In the genomic region with DNA sequence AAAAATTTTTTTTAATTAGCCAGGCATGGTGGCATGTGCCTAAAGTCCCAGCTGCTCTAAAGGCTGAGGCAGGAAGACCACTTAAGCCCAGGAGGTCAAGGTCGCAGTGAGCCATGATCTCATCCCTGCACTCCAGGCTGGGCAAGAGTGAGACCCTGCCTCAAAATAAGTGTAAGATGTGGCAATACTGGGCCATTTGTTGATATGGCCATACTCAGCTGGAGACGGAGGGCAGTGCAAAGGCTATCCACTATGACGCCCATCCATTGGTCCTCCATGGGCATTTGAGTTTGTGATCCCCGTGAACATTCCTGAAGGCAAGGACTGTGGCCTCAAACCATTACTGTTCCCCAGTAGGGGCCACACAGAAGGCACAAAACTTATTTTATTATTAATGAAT, we compare ENCODE assay signal across 1 cellular context.
TF ChIP-seq lines count a peak whose summit lies in the region.

No MANE protein-coding gene starts in this region.

TF ChIP-seq in GM12878, 131 proteins besides CTCF, POLR2A, EP300 and RAD21:
- TF ChIP-seq YBX1 (IDR thresholded peaks at IDR 0.05) (no peak), RAD51 (IDR thresholded peaks at IDR 0.05) (no peak), GATAD2B (conservative IDR thresholded peaks at IDR 0.05; ENCODE audit: low read depth) (no peak), MTA2 (IDR thresholded peaks at IDR 0.05; ENCODE audit: low read depth) (no peak), NR2C1 (IDR thresholded peaks at IDR 0.05) (no peak), DPF2 (IDR thresholded peaks at IDR 0.05) (no peak), ZZZ3 (IDR thresholded peaks at IDR 0.05; ENCODE audit: control insufficient read depth, insufficient read length, low read depth) (no peak), IKZF1 (conservative IDR thresholded peaks at IDR 0.05) (no peak), RELA (IDR thresholded peaks at IDR 0.05; ENCODE audit: borderline replicate concordance, partially characterized antibody) (no peak), FOXK2 (IDR thresholded peaks at IDR 0.05) (no peak), ZBTB11 (CRISPR knock-in tag; IDR thresholded peaks at IDR 0.05) (no peak), SUPT20H (IDR thresholded peaks at IDR 0.05; ENCODE audit: borderline replicate concordance, control insufficient read depth, low read depth, low read length) (no peak), IKZF2 (IDR thresholded peaks at IDR 0.05) (no peak), EZH2 (IDR thresholded peaks at IDR 0.05; ENCODE audit: borderline replicate concordance, control insufficient read depth, low read depth, low read length) (no peak), CHD2 (IDR thresholded peaks at IDR 0.05; ENCODE audit: borderline replicate concordance, low read depth, low read length) (no peak)
- TF ChIP-seq, protein P1, sequence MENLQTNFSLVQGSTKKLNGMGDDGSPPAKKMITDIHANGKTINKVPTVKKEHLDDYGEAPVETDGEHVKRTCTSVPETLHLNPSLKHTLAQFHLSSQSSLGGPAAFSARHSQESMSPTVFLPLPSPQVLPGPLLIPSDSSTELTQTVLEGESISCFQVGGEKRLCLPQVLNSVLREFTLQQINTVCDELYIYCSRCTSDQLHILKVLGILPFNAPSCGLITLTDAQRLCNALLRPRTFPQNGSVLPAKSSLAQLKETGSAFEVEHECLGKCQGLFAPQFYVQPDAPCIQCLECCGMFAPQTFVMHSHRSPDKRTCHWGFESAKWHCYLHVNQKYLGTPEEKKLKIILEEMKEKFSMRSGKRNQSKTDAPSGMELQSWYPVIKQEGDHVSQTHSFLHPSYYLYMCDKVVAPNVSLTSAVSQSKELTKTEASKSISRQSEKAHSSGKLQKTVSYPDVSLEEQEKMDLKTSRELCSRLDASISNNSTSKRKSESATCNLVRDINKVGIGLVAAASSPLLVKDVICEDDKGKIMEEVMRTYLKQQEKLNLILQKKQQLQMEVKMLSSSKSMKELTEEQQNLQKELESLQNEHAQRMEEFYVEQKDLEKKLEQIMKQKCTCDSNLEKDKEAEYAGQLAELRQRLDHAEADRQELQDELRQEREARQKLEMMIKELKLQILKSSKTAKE (IDR thresholded peaks at IDR 0.05; ENCODE audit: low read depth, poor library complexity, severe bottlenecking), result no peak
